Comparison of ENCODE assay signal across 13 cellular contexts in the genomic region with DNA sequence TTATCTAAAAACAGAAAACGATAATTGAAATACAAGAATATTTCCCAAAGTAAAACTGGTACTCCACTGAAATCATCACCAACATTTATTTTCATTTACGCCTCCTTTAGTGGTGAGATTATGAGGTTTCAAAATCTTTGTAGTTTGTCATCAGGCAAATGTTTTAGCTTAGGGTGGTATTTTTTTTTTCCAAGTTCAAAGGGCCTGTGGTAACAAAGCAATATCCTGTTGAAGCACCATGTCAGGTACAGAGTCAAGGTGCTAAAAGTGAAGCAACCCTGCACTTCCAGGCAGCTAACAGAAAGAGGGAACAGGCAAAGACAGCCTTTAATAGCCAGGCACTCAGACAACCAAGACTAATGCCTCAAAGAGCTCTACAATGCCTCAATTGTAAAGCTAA.
DNase-seq lines count a peak whose midpoint lies in the region; ATAC-seq and TF ChIP-seq lines count a peak whose summit lies in the region.
"Had no signal": no experiment of that assay in that cellular context is flagged by ENCODE, and none has a peak within 500 bp of the region (broad histone marks: within the 10 kb centered on the region; RNA-seq: fewer than 3 reads in every experiment).

No MANE protein-coding gene starts in this region.

- ATAC-seq in activated naive CD8-positive, alpha-beta T cell treated with anti-CD3 and anti-CD28 coated beads, Interleukin-2, amount 50 U/mL, for 24 hours, result peak; percentile 80
- peak; percentile 62 for ATAC-seq in stimulated activated naive CD8-positive, alpha-beta T cell treated with anti-CD3 and anti-CD28 coated beads, Interleukin-15, Interleukin-2, amounts not matched to agents 100 U/mL and 50 U/mL, for 24 hours
- ATAC-seq in GM18907 (IDR thresholded peaks at IDR 0.05; ENCODE audit: unreplicated experiment), result no peak
- ATAC-seq: foreskin keratinocyte, left ventricle myocardium superior had no signal

- H3K9me3 ChIP-seq in WERI-Rb-1 (ENCODE audit: severe bottlenecking), result no peaks in the 10 kb centered on the region

- H3K36me3 Mint-ChIP-seq in activated naive CD8-positive, alpha-beta T cell treated with anti-CD3 and anti-CD28 coated beads, Interleukin-2, amount 50 U/mL, for 24 hours (ENCODE audit: low read depth), result peaks cover 44% of the 10 kb centered on the region

- H3K27ac ChIP-seq in WERI-Rb-1, result no peak overlapping the region
- H3K27ac ChIP-seq: foreskin keratinocyte had no signal

- no peaks in the 10 kb centered on the region for H3K27me3 Mint-ChIP-seq in activated naive CD8-positive, alpha-beta T cell treated with anti-CD3 and anti-CD28 coated beads, Interleukin-2, amount 50 U/mL, for 24 hours

- peaks cover 60% of the 10 kb centered on the region for H3K4me1 Mint-ChIP-seq in activated naive CD8-positive, alpha-beta T cell treated with anti-CD3 and anti-CD28 coated beads, Interleukin-2, amount 50 U/mL, for 24 hours

- no peak overlapping the region for H3K4me3 ChIP-seq in WERI-Rb-1 (ENCODE audit: low read depth, low read length)

- no peak for TF ChIP-seq CTCF in WERI-Rb-1 (IDR thresholded peaks at IDR 0.05; ENCODE audit: low read depth, low read length)

- no peaks in the 10 kb centered on the region for H3K27me3 ChIP-seq in WERI-Rb-1 (ENCODE audit: insufficient read depth, low read depth, severe bottlenecking)
- H3K27me3 ChIP-seq: foreskin keratinocyte had no signal

- peak; percentile 18 for DNase-seq in activated naive CD4-positive, alpha-beta T cell treated with Interleukin-2 at 50 U/mL for 16 hours
- DNase-seq in activated naive CD4-positive, alpha-beta T cell (lab: John Stamatoyannopoulos, UW), result no peak
- peak in 3 of 5 experiments; percentile 9 to 87 (median 63) for DNase-seq in T-helper 2 cell
- no peak for DNase-seq in activated naive CD8-positive, alpha-beta T cell treated with anti-CD3 and anti-CD28 coated beads, Interleukin-2, amount 50 U/mL, for 24 hours
- DNase-seq in stimulated activated naive CD8-positive, alpha-beta T cell treated with anti-CD3 and anti-CD28 coated beads, Interleukin-15, Interleukin-2, amounts not matched to agents 100 U/mL and 50 U/mL, for 24 hours, result no peak
- no peak for DNase-seq in superior temporal gyrus (ENCODE audit: extremely low spot score)
- no peak for DNase-seq in WERI-Rb-1
- DNase-seq: amygdala, foreskin keratinocyte, left ventricle myocardium superior, MV-4-11, NCI-H2171 had no signal

- H3K27ac Mint-ChIP-seq in activated naive CD8-positive, alpha-beta T cell treated with anti-CD3 and anti-CD28 coated beads, Interleukin-2, amount 50 U/mL, for 24 hours, result no peak overlapping the region

- no peaks in the 10 kb centered on the region for H3K9me3 Mint-ChIP-seq in activated naive CD8-positive, alpha-beta T cell treated with anti-CD3 and anti-CD28 coated beads, Interleukin-2, amount 50 U/mL, for 24 hours

- peaks cover 3% of the 10 kb centered on the region for H3K36me3 ChIP-seq in WERI-Rb-1

- H3K4me3 Mint-ChIP-seq in activated naive CD8-positive, alpha-beta T cell treated with anti-CD3 and anti-CD28 coated beads, Interleukin-2, amount 50 U/mL, for 24 hours, result peak overlapping the region; percentile 18

Comparison
In these comparisons a context has a peak if more than half of its experiments do, and no peak if none do; other contexts are left out.
1. DNase-seq: peak in activated naive CD4-positive, alpha-beta T cell treated with Interleukin-2 at 50 U/mL for 16 hours (single experiment) and T-helper 2 cell (3 of 5); none in activated naive CD4-positive, alpha-beta T cell (0 of 4), activated naive CD8-positive, alpha-beta T cell treated with anti-CD3 and anti-CD28 coated beads, Interleukin-2, amount 50 U/mL, for 24 hours (single experiment), stimulated activated naive CD8-positive, alpha-beta T cell treated with anti-CD3 and anti-CD28 coated beads, Interleukin-15, Interleukin-2, amounts not matched to agents 100 U/mL and 50 U/mL, for 24 hours (single experiment), superior temporal gyrus (single experiment) and WERI-Rb-1 (single experiment).